Comparison of ENCODE assay signal across 1 cellular context in genomic region chr17:35224436-35224835, GRCh38.
TF ChIP-seq lines count a peak whose summit lies in the region.

No MANE protein-coding gene starts in this region.

TF ChIP-seq in K562, 482 proteins besides CTCF, POLR2A, EP300 and RAD21:
- TF ChIP-seq ZNF316 (IDR thresholded peaks at IDR 0.05) = peak; percentile 79
- 0 out of 2 replicates have a peak, but pooled peaks have one; percentile 26 for TF ChIP-seq MAFG (tag; conservative IDR thresholded peaks at IDR 0.05)
- TF ChIP-seq SREBF1 (IDR thresholded peaks at IDR 0.05; ENCODE audit: borderline replicate concordance, low read depth, low read length) = no peak
- peak; percentile 54; the same call in 1 of the 2 replicates for TF ChIP-seq C11orf30 (IDR thresholded peaks at IDR 0.05; ENCODE audit: low read depth)
- TF ChIP-seq RNF219 (CRISPR knock-in tag; IDR thresholded peaks at IDR 0.05) = no peak
